1 cellular context compared by ENCODE assay signal in genomic region chr19:1468274-1469199, GRCh38.
TF ChIP-seq lines count a peak whose summit lies in the region.

No MANE protein-coding gene starts in this region.

TF ChIP-seq in K562, 482 proteins besides CTCF, POLR2A, EP300 and RAD21:
- TF ChIP-seq POLR2AphosphoS2 (IDR thresholded peaks at IDR 0.05; ENCODE audit: low read length) (no peak), POLR2G (IDR thresholded peaks at IDR 0.05; ENCODE audit: low read depth, low read length) (peak; percentile 48), HNRNPL (IDR thresholded peaks at IDR 0.05; ENCODE audit: low read depth, low read length) (peak; percentile 80; the same call in 1 of the 2 replicates), TFAM (CRISPR knock-in tag; conservative IDR thresholded peaks at IDR 0.05) (no peak), ZNF316 (IDR thresholded peaks at IDR 0.05) (no peak), TBP (optimal IDR thresholded peaks at IDR 0.05; ENCODE audit: low read depth, low read length) (no peak), CBFB (CRISPR knock-in tag; IDR thresholded peaks at IDR 0.05) (no peak), ZNF324 (CRISPR knock-in tag; IDR thresholded peaks at IDR 0.05) (no peak)
TF ChIP-seq in K562: peak in this region for 2.
